In genomic region chr20:34581341-34582189, GRCh38 we compare ENCODE assay signal across 8 cellular contexts. TPM values are rescaled to one million over a fixed set of nuclear protein-coding genes. Genes with fewer than 3 reads are reported as not detected.
DNase-seq lines count a peak whose midpoint lies in the region; ATAC-seq lines count a peak whose summit lies in the region.

No MANE protein-coding gene starts in this region.

- H3K4me1 Mint-ChIP-seq in naive thymus-derived CD4-positive, alpha-beta T cell = peaks cover 9 to 38% (median 17%) of the 10 kb centered on the region in 7 donors

- no peak overlapping the region for H3K4me3 ChIP-seq in naive thymus-derived CD4-positive, alpha-beta T cell (ENCODE audit: low read length)

- peak overlapping the region; percentile 2 to 91 (median 48) for H3K27ac Mint-ChIP-seq in naive thymus-derived CD4-positive, alpha-beta T cell

- H3K27me3 ChIP-seq in naive thymus-derived CD4-positive, alpha-beta T cell (ENCODE audit: control insufficient read depth in 2 of 2, insufficient read depth in 2 of 2, low read length in 2 of 2) = no peaks in the 10 kb centered on the region

- H3K4me1 ChIP-seq in naive thymus-derived CD4-positive, alpha-beta T cell (ENCODE audit: control insufficient read depth in 2 of 2, insufficient read depth in 2 of 2, low read length in 2 of 2) = peaks cover 10 to 11% of the 10 kb centered on the region in 2 donors

- intact Hi-C loops in naive thymus-derived CD4-positive, alpha-beta T cell (cut with micrococcal nuclease) = loop anchor here in 1 of 2 donors (2.0 kb wide), 1 partner anchor 23 kb away; the partner anchor contains the start of gene MAP1LC3A

- H3K9me3 Mint-ChIP-seq in naive thymus-derived CD4-positive, alpha-beta T cell = no peaks in the 10 kb centered on the region

- no peak for ATAC-seq in naive thymus-derived CD4-positive, alpha-beta T cell
- ATAC-seq in GM18907 (IDR thresholded peaks at IDR 0.05; ENCODE audit: unreplicated experiment) (no peak), HG03520 (IDR thresholded peaks at IDR 0.05; ENCODE audit: unreplicated experiment) (no peak)

- DNase-seq in ELF-1 (ENCODE audit: low read depth, low spot score) (peak; percentile 71), M059J (ENCODE audit: low read depth) (peak; percentile 86), dermis blood vessel endothelial cell (peak; percentile 84), HuH-7 (ENCODE audit: low spot score) (no peak), NCI-H1105 (lab: John Stamatoyannopoulos, UW) (no peak)
- peak in 1 of 9 donors; percentile 53 for DNase-seq in naive thymus-derived CD4-positive, alpha-beta T cell

- no peaks in the 10 kb centered on the region for H3K27me3 Mint-ChIP-seq in naive thymus-derived CD4-positive, alpha-beta T cell

- no peak overlapping the region for H3K27ac ChIP-seq in naive thymus-derived CD4-positive, alpha-beta T cell (ENCODE audit: low read depth, low read length)

- CTCF ChIA-PET in naive thymus-derived CD4-positive, alpha-beta T cell (lab: Charles Lee) = no interaction called here

- H3K9me3 ChIP-seq in naive thymus-derived CD4-positive, alpha-beta T cell (ENCODE audit: control insufficient read depth in 2 of 3, low read length in 3 of 3) = no peaks in the 10 kb centered on the region

- peaks cover 0 to 70% (median 0%) of the 10 kb centered on the region in 3 experiments for H3K36me3 ChIP-seq in naive thymus-derived CD4-positive, alpha-beta T cell (ENCODE audit: control insufficient read depth in 2 of 3, insufficient read depth in 3 of 3, low read length in 3 of 3)

- peak overlapping the region in 1 of 10 donors; percentile 24 for H3K4me3 Mint-ChIP-seq in naive thymus-derived CD4-positive, alpha-beta T cell

- POLR2A ChIA-PET in naive thymus-derived CD4-positive, alpha-beta T cell (lab: Charles Lee) = no interaction called here

- H3K36me3 Mint-ChIP-seq in naive thymus-derived CD4-positive, alpha-beta T cell = peaks cover 0 to 32% (median 13%) of the 10 kb centered on the region in 5 donors

RNA-seq across cellular contexts. Expression of gene MAP1LC3A, which starts 23.0 kb away (rescaled TPM):
- 59.8 and 72.2 TPM in 2 replicates for total RNA-seq in M059J (2014; rRNA removed; shearing (Covaris generic))
- 20.9 and 45.8 TPM in 2 replicates for total RNA-seq in dermis blood vessel endothelial cell
- 10 to 100 TPM in 1 of 5 experiments, 1 to 10 TPM in 2, under 1 TPM in 2; 0.60 to 10.3 (median 6.3) TPM for total RNA-seq in naive thymus-derived CD4-positive, alpha-beta T cell
- polyA plus RNA-seq in naive thymus-derived CD4-positive, alpha-beta T cell = 1 to 10 TPM; 1.1 to 1.7 TPM

Comparison
In these comparisons a context has a peak if more than half of its experiments do, and no peak if none do; other contexts are left out.
1. DNase-seq: peak in ELF-1 (single experiment), M059J (single experiment) and dermis blood vessel endothelial cell (single experiment); none in HuH-7 (single experiment) and NCI-H1105 (single experiment).